Comparison of ENCODE assay signal across 1 cellular context in genomic region chr17:55304171-55304859, GRCh38.
TF ChIP-seq lines count a peak whose summit lies in the region.

No MANE protein-coding gene starts in this region.

TF ChIP-seq in HepG2, 621 proteins besides CTCF, POLR2A, EP300 and RAD21 (continued from another document and continues in another):
- no peak for TF ChIP-seq NCOR1 (IDR thresholded peaks at IDR 0.05; ENCODE audit: borderline replicate concordance, low read length)
- TF ChIP-seq, protein P1, sequence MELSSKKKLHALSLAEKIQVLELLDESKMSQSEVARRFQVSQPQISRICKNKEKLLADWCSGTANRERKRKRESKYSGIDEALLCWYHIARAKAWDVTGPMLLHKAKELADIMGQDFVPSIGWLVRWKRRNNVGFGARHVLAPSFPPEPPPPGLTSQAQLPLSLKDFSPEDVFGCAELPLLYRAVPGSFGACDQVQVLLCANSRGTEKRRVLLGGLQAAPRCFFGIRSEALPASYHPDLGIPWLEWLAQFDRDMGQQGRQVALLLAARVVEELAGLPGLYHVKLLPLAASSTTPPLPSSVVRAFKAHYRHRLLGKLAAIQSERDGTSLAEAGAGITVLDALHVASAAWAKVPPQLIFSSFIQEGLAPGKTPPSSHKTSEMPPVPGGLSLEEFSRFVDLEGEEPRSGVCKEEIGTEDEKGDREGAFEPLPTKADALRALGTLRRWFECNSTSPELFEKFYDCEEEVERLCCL (CRISPR knock-in tag; IDR thresholded peaks at IDR 0.05; ENCODE audit: borderline replicate concordance) = 0 out of 2 replicates have a peak, but pooled peaks have one; percentile 42
- TF ChIP-seq SIN3A (IDR thresholded peaks at IDR 0.05; ENCODE audit: borderline replicate concordance, low read depth, low read length) = no peak
- TF ChIP-seq, protein P2, sequence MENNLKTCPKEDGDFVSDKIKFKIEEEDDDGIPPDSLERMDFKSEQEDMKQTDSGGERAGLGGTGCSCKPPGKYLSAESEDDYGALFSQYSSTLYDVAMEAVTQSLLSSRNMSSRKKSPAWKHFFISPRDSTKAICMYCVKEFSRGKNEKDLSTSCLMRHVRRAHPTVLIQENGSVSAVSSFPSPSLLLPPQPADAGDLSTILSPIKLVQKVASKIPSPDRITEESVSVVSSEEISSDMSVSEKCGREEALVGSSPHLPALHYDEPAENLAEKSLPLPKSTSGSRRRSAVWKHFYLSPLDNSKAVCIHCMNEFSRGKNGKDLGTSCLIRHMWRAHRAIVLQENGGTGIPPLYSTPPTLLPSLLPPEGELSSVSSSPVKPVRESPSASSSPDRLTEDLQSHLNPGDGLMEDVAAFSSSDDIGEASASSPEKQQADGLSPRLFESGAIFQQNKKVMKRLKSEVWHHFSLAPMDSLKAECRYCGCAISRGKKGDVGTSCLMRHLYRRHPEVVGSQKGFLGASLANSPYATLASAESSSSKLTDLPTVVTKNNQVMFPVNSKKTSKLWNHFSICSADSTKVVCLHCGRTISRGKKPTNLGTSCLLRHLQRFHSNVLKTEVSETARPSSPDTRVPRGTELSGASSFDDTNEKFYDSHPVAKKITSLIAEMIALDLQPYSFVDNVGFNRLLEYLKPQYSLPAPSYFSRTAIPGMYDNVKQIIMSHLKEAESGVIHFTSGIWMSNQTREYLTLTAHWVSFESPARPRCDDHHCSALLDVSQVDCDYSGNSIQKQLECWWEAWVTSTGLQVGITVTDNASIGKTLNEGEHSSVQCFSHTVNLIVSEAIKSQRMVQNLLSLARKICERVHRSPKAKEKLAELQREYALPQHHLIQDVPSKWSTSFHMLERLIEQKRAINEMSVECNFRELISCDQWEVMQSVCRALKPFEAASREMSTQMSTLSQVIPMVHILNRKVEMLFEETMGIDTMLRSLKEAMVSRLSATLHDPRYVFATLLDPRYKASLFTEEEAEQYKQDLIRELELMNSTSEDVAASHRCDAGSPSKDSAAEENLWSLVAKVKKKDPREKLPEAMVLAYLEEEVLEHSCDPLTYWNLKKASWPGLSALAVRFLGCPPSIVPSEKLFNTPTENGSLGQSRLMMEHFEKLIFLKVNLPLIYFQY (CRISPR knock-in tag; IDR thresholded peaks at IDR 0.05; ENCODE audit: borderline replicate concordance) = no peak
- TF ChIP-seq STAG1 (CRISPR knock-in tag; IDR thresholded peaks at IDR 0.05) = no peak
- TF ChIP-seq, protein P3, sequence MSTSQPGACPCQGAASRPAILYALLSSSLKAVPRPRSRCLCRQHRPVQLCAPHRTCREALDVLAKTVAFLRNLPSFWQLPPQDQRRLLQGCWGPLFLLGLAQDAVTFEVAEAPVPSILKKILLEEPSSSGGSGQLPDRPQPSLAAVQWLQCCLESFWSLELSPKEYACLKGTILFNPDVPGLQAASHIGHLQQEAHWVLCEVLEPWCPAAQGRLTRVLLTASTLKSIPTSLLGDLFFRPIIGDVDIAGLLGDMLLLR (CRISPR knock-in tag; IDR thresholded peaks at IDR 0.05) = no peak
- TF ChIP-seq, protein P4, sequence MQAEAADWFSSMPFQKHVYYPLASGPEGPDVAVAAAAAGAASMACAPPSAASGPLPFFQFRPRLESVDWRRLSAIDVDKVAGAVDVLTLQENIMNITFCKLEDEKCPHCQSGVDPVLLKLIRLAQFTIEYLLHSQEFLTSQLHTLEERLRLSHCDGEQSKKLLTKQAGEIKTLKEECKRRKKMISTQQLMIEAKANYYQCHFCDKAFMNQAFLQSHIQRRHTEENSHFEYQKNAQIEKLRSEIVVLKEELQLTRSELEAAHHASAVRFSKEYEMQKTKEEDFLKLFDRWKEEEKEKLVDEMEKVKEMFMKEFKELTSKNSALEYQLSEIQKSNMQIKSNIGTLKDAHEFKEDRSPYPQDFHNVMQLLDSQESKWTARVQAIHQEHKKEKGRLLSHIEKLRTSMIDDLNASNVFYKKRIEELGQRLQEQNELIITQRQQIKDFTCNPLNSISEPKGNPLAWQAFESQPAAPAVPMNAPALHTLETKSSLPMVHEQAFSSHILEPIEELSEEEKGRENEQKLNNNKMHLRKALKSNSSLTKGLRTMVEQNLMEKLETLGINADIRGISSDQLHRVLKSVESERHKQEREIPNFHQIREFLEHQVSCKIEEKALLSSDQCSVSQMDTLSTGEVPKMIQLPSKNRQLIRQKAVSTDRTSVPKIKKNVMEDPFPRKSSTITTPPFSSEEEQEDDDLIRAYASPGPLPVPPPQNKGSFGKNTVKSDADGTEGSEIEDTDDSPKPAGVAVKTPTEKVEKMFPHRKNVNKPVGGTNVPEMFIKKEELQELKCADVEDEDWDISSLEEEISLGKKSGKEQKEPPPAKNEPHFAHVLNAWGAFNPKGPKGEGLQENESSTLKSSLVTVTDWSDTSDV (CRISPR knock-in tag; IDR thresholded peaks at IDR 0.05) = no peak
- no peak for TF ChIP-seq RELA (CRISPR knock-in tag; IDR thresholded peaks at IDR 0.05)
- TF ChIP-seq, protein P5, sequence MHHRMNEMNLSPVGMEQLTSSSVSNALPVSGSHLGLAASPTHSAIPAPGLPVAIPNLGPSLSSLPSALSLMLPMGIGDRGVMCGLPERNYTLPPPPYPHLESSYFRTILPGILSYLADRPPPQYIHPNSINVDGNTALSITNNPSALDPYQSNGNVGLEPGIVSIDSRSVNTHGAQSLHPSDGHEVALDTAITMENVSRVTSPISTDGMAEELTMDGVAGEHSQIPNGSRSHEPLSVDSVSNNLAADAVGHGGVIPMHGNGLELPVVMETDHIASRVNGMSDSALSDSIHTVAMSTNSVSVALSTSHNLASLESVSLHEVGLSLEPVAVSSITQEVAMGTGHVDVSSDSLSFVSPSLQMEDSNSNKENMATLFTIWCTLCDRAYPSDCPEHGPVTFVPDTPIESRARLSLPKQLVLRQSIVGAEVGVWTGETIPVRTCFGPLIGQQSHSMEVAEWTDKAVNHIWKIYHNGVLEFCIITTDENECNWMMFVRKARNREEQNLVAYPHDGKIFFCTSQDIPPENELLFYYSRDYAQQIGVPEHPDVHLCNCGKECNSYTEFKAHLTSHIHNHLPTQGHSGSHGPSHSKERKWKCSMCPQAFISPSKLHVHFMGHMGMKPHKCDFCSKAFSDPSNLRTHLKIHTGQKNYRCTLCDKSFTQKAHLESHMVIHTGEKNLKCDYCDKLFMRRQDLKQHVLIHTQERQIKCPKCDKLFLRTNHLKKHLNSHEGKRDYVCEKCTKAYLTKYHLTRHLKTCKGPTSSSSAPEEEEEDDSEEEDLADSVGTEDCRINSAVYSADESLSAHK (CRISPR knock-in tag; IDR thresholded peaks at IDR 0.05; ENCODE audit: borderline replicate concordance) = no peak
- TF ChIP-seq, protein P6, sequence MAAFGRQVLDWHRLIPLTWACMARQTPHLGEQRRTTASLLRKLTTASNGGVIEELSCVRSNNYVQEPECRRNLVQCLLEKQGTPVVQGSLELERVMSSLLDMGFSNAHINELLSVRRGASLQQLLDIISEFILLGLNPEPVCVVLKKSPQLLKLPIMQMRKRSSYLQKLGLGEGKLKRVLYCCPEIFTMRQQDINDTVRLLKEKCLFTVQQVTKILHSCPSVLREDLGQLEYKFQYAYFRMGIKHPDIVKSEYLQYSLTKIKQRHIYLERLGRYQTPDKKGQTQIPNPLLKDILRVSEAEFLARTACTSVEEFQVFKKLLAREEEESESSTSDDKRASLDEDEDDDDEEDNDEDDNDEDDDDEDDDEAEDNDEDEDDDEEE (CRISPR knock-in tag; IDR thresholded peaks at IDR 0.05) = no peak
- TF ChIP-seq ZNF747 (CRISPR knock-in tag; IDR thresholded peaks at IDR 0.05; ENCODE audit: borderline replicate concordance) = no peak
- TF ChIP-seq HNRNPLL (IDR thresholded peaks at IDR 0.05; ENCODE audit: low read depth, low read length, poor library complexity, severe bottlenecking) = no peak
- TF ChIP-seq, protein P7, sequence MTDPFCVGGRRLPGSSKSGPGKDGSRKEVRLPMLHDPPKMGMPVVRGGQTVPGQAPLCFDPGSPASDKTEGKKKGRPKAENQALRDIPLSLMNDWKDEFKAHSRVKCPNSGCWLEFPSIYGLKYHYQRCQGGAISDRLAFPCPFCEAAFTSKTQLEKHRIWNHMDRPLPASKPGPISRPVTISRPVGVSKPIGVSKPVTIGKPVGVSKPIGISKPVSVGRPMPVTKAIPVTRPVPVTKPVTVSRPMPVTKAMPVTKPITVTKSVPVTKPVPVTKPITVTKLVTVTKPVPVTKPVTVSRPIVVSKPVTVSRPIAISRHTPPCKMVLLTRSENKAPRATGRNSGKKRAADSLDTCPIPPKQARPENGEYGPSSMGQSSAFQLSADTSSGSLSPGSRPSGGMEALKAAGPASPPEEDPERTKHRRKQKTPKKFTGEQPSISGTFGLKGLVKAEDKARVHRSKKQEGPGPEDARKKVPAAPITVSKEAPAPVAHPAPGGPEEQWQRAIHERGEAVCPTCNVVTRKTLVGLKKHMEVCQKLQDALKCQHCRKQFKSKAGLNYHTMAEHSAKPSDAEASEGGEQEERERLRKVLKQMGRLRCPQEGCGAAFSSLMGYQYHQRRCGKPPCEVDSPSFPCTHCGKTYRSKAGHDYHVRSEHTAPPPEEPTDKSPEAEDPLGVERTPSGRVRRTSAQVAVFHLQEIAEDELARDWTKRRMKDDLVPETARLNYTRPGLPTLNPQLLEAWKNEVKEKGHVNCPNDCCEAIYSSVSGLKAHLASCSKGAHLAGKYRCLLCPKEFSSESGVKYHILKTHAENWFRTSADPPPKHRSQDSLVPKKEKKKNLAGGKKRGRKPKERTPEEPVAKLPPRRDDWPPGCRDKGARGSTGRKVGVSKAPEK (CRISPR knock-in tag; IDR thresholded peaks at IDR 0.05; ENCODE audit: borderline replicate concordance) = no peak
- TF ChIP-seq ZNF780A (CRISPR knock-in tag; IDR thresholded peaks at IDR 0.05) = 0 out of 2 replicates have a peak, but pooled peaks have one; percentile 37
- TF ChIP-seq MTF2 (CRISPR knock-in tag; IDR thresholded peaks at IDR 0.05; ENCODE audit: borderline replicate concordance) = no peak
- TF ChIP-seq SAFB2 (CRISPR knock-in tag; IDR thresholded peaks at IDR 0.05; ENCODE audit: borderline replicate concordance, low read depth) = no peak
- TF ChIP-seq, protein P8, sequence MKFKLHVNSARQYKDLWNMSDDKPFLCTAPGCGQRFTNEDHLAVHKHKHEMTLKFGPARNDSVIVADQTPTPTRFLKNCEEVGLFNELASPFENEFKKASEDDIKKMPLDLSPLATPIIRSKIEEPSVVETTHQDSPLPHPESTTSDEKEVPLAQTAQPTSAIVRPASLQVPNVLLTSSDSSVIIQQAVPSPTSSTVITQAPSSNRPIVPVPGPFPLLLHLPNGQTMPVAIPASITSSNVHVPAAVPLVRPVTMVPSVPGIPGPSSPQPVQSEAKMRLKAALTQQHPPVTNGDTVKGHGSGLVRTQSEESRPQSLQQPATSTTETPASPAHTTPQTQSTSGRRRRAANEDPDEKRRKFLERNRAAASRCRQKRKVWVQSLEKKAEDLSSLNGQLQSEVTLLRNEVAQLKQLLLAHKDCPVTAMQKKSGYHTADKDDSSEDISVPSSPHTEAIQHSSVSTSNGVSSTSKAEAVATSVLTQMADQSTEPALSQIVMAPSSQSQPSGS (CRISPR knock-in tag; IDR thresholded peaks at IDR 0.05) = no peak
- no peak for TF ChIP-seq ZNF746 (CRISPR knock-in tag; IDR thresholded peaks at IDR 0.05)
- no peak for TF ChIP-seq ZMYM4 (CRISPR knock-in tag; IDR thresholded peaks at IDR 0.05)
- TF ChIP-seq MEIS1 (CRISPR knock-in tag; IDR thresholded peaks at IDR 0.05; ENCODE audit: borderline replicate concordance) = no peak
- TF ChIP-seq ZFX (CRISPR knock-in tag; IDR thresholded peaks at IDR 0.05; ENCODE audit: low read depth) = peak; percentile 54
- no peak; the same call in 1 of the 2 replicates for TF ChIP-seq IRF2 (CRISPR knock-in tag; IDR thresholded peaks at IDR 0.05)
- TF ChIP-seq NR1H2 (CRISPR knock-in tag; IDR thresholded peaks at IDR 0.05; ENCODE audit: borderline replicate concordance, low read depth) = no peak
- no peak for TF ChIP-seq XRCC5 (optimal IDR thresholded peaks at IDR 0.05; ENCODE audit: low read length)
- TF ChIP-seq ZNF510 (CRISPR knock-in tag; IDR thresholded peaks at IDR 0.05; ENCODE audit: low read depth) = no peak
- no peak for TF ChIP-seq ZSCAN29 (CRISPR knock-in tag; conservative IDR thresholded peaks at IDR 0.05)
- no peak for TF ChIP-seq FOXP1 (IDR thresholded peaks at IDR 0.05)
- no peak for TF ChIP-seq FOXP1 (CRISPR knock-in tag; IDR thresholded peaks at IDR 0.05)
- no peak for TF ChIP-seq KLF15 (CRISPR knock-in tag; IDR thresholded peaks at IDR 0.05; ENCODE audit: borderline replicate concordance)
- no peak for TF ChIP-seq HIVEP1 (CRISPR knock-in tag; IDR thresholded peaks at IDR 0.05)
- TF ChIP-seq ZNF230 (CRISPR knock-in tag; IDR thresholded peaks at IDR 0.05) = no peak
- TF ChIP-seq KDM3A (CRISPR knock-in tag; IDR thresholded peaks at IDR 0.05; ENCODE audit: low read depth) = no peak
- TF ChIP-seq ZNF274 (CRISPR knock-in tag; IDR thresholded peaks at IDR 0.05) = no peak
- no peak for TF ChIP-seq ZNF414 (CRISPR knock-in tag; IDR thresholded peaks at IDR 0.05)
- 0 out of 2 replicates have a peak, but pooled peaks have one; percentile 22 for TF ChIP-seq ZBTB4 (CRISPR knock-in tag; IDR thresholded peaks at IDR 0.05; ENCODE audit: borderline replicate concordance)
- no peak for TF ChIP-seq PITX1 (CRISPR knock-in tag; IDR thresholded peaks at IDR 0.05)
- no peak for TF ChIP-seq ZNF589 (CRISPR knock-in tag; conservative IDR thresholded peaks at IDR 0.05)
- TF ChIP-seq ZNF660 (CRISPR knock-in tag; IDR thresholded peaks at IDR 0.05; ENCODE audit: borderline replicate concordance, low read depth) = no peak
- no peak; the same call in 1 of the 2 replicates for TF ChIP-seq ZNF839 (CRISPR knock-in tag; IDR thresholded peaks at IDR 0.05; ENCODE audit: borderline replicate concordance)
- TF ChIP-seq MAFK (conservative IDR thresholded peaks at IDR 0.05 in 1 of 2, IDR thresholded peaks at IDR 0.05 in 1 of 2; ENCODE audit: low read length in 2 of 2) = 0 out of 4 replicates have a peak, but pooled peaks of 1 of the 2 experiments have one; percentile 17
- no peak for TF ChIP-seq KLF12 (CRISPR knock-in tag; IDR thresholded peaks at IDR 0.05; ENCODE audit: borderline replicate concordance)
- no peak for TF ChIP-seq ZMYM2 (CRISPR knock-in tag; IDR thresholded peaks at IDR 0.05)
